25 cellular contexts compared by ENCODE assay signal in genomic region chr1:30404341-30404740, GRCh38.
DNase-seq lines count a peak whose midpoint lies in the region; ATAC-seq, FAIRE-seq and TF ChIP-seq lines count a peak whose summit lies in the region.
"Had no signal": no experiment of that assay in that cellular context is flagged by ENCODE, and none has a peak within 500 bp of the region (broad histone marks: within the 10 kb centered on the region; RNA-seq: fewer than 3 reads in every experiment).

No MANE protein-coding gene starts in this region.

- no peak overlapping the region for H2BK20ac ChIP-seq in H1 (ENCODE audit: low read length)

- no peaks in the 10 kb centered on the region for H3K9me3 ChIP-seq in H1 (ENCODE audit: insufficient read depth in 2 of 2, low read depth in 1 of 2, low read length in 1 of 2)
- H3K9me3 ChIP-seq in aorta (ENCODE audit: control insufficient read depth, low read length) = no peaks in the 10 kb centered on the region

- no peak overlapping the region for H2BK120ac ChIP-seq in H1 (replicated peaks; ENCODE audit: low read depth, low read length)

- H3K79me2 ChIP-seq in H1 (ENCODE audit: control insufficient read depth in 1 of 2, insufficient read depth in 2 of 2, low read length in 2 of 2) = no peaks in the 10 kb centered on the region

- H2AK5ac ChIP-seq in H1 (ENCODE audit: low read depth, low read length) = no peak overlapping the region

- H3K23me2 ChIP-seq in H1 (ENCODE audit: low read depth, low read length) = no peaks in the 10 kb centered on the region

- H3K36me3 ChIP-seq in H1 (ENCODE audit: control insufficient read depth in 2 of 4, insufficient read depth in 4 of 4, low read length in 3 of 4) (no peaks in the 10 kb centered on the region), aorta (ENCODE audit: control insufficient read depth in 1 of 2, insufficient read depth in 2 of 2, low read length in 1 of 2) (no peaks in the 10 kb centered on the region)

- H3K56ac ChIP-seq in H1 (replicated peaks; ENCODE audit: insufficient read length, low read depth, low read length) = no peak overlapping the region

- 0 out of 2 replicates have a peak overlapping the region, but pooled peaks have one; percentile 11 for H4K8ac ChIP-seq in H1 (ENCODE audit: extremely low read depth, insufficient read depth, low read length)

- 0 out of 7 replicates have a peak, but pooled peaks cover 0 to 2% (median 0%) of the 10 kb centered on the region in 4 experiments for H3K4me1 ChIP-seq in H1 (replicated peaks in 1 of 4; ENCODE audit: control insufficient read depth in 3 of 4, insufficient read depth in 4 of 4, low read length in 3 of 4)
- H3K4me1 ChIP-seq in aorta (ENCODE audit: control insufficient read depth in 1 of 2, insufficient read depth in 2 of 2, low read length in 2 of 2) = no peaks in the 10 kb centered on the region

- H3K9me3 Mint-ChIP-seq in natural killer cell treated with Interleukin-12 subunit alpha and Interleukin-12 subunit beta and Interleukin-15 and Interleukin-18, amount 100 ng/mL, for 72 hours = no peaks in the 10 kb centered on the region
- H3K9me3 Mint-ChIP-seq in natural killer cell = no peaks in the 10 kb centered on the region
- H3K9me3 Mint-ChIP-seq: CD8-positive, alpha-beta memory T cell had no signal

- no peak overlapping the region for H2BK12ac ChIP-seq in H1 (ENCODE audit: low read depth, low read length)

- no peak for TF ChIP-seq CTCF in natural killer cell (IDR thresholded peaks at IDR 0.05)
- no peak for TF ChIP-seq CTCF in H1 (IDR thresholded peaks at IDR 0.05; ENCODE audit: control extremely low read depth in 1 of 3, insufficient read depth in 1 of 3, low read depth in 1 of 3, low read length in 3 of 3)

- no peak for FAIRE-seq in H1 (lab: Jason Lieb, UNC)
- FAIRE-seq: GM12892, H54, RCC 7860 had no signal

- no peak overlapping the region for H3K4ac ChIP-seq in H1 (replicated peaks; ENCODE audit: insufficient read length, low read depth, low read length)

- no peak overlapping the region for H3K27ac ChIP-seq in H1 (ENCODE audit: low read depth, low read length)
- no peak overlapping the region for H3K27ac ChIP-seq in aorta (ENCODE audit: low read depth in 1 of 2, low read length in 2 of 2)
- H3K27ac ChIP-seq: KMS-11 had no signal

- TF ChIP-seq RAD21 in H1 (IDR thresholded peaks at IDR 0.05 in 1 of 2, conservative IDR thresholded peaks at IDR 0.05 in 1 of 2; ENCODE audit: low read depth in 2 of 2, low read length in 2 of 2) = no peak

- 85% methylated on average over 8 of the region's 8 CpGs; no CpG with 5 or more reads in 1 of the 2 experiments for WGBS in H1 (ENCODE audit: extremely low coverage in 1 of 2, insufficient coverage in 1 of 2, insufficient read length in 1 of 2, insufficient replicate concordance in 2 of 2, low coverage in 1 of 2, low lambda C conversion rate in 2 of 2, missing lambda C conversion rate in 1 of 2), 2 experiments
- 71 to 74% methylated on average over 8 of the region's 8 CpGs for WGBS in aorta, 2 donors

- H3K27me3 Mint-ChIP-seq in natural killer cell treated with Interleukin-12 subunit alpha and Interleukin-12 subunit beta and Interleukin-15 and Interleukin-18, amount 100 ng/mL, for 72 hours = peaks cover 3 to 14% of the 10 kb centered on the region in 2 donors
- H3K27me3 Mint-ChIP-seq in natural killer cell (ENCODE audit: low read depth in 2 of 2) = peaks cover 0 to 8% of the 10 kb centered on the region in 2 donors

- intact Hi-C loops in natural killer cell (cut with micrococcal nuclease) = no loop called here
- intact Hi-C loops in posterior vena cava (cut with DNase I) = no loop called here
- intact Hi-C loops in aorta (cut with DNase I) = no loop called here

- no peak overlapping the region for H3K9ac ChIP-seq in H1 (replicated peaks in 1 of 4; ENCODE audit: extremely low read depth in 1 of 4, low read depth in 3 of 4, low read length in 3 of 4)
- H3K9ac ChIP-seq: KMS-11 had no signal

- ATAC-seq in natural killer cell treated with Interleukin-12 subunit alpha and Interleukin-12 subunit beta and Interleukin-15 and Interleukin-18, amount 100 ng/mL, for 72 hours = no peak
- ATAC-seq in natural killer cell (no peak), aorta (ENCODE audit: low FRiP score) (no peak), GM19023 (IDR thresholded peaks at IDR 0.05; ENCODE audit: unreplicated experiment) (no peak), GM21526 (IDR thresholded peaks at IDR 0.05; ENCODE audit: low FRiP score, unreplicated experiment) (no peak)

- no peaks in the 10 kb centered on the region for H3K79me1 ChIP-seq in H1 (ENCODE audit: low read depth, low read length)

- no peaks in the 10 kb centered on the region for H3K36me3 Mint-ChIP-seq in natural killer cell treated with Interleukin-12 subunit alpha and Interleukin-12 subunit beta and Interleukin-15 and Interleukin-18, amount 100 ng/mL, for 72 hours
- H3K36me3 Mint-ChIP-seq in natural killer cell = no peaks in the 10 kb centered on the region
- H3K36me3 Mint-ChIP-seq: CD8-positive, alpha-beta memory T cell had no signal

- no peak for TF ChIP-seq EP300 in H1 (IDR thresholded peaks at IDR 0.05; ENCODE audit: borderline replicate concordance in 1 of 2, low read depth in 2 of 2, low read length in 2 of 2)

- H3K4me2 ChIP-seq in H1 (ENCODE audit: insufficient read depth in 1 of 2, low read depth in 2 of 2, low read length in 2 of 2) = no peak overlapping the region
- H3K4me2 ChIP-seq: KMS-11 had no signal

- no peak overlapping the region for H3K27ac Mint-ChIP-seq in natural killer cell treated with Interleukin-12 subunit alpha and Interleukin-12 subunit beta and Interleukin-15 and Interleukin-18, amount 100 ng/mL, for 72 hours
- H3K27ac Mint-ChIP-seq in natural killer cell = no peak overlapping the region
- H3K27ac Mint-ChIP-seq: CD8-positive, alpha-beta memory T cell had no signal

- no peak overlapping the region for H3K14ac ChIP-seq in H1 (ENCODE audit: insufficient read length)

- H2AFZ ChIP-seq in H1 (ENCODE audit: low read length) = peak overlapping the region; percentile 44; the same call in 1 of the 2 replicates

- H3K4me3 Mint-ChIP-seq in natural killer cell treated with Interleukin-12 subunit alpha and Interleukin-12 subunit beta and Interleukin-15 and Interleukin-18, amount 100 ng/mL, for 72 hours = no peak overlapping the region
- no peak overlapping the region for H3K4me3 Mint-ChIP-seq in natural killer cell
- H3K4me3 Mint-ChIP-seq: CD8-positive, alpha-beta memory T cell had no signal

- DNase-seq in natural killer cell treated with Interleukin-12 subunit alpha and Interleukin-12 subunit beta and Interleukin-15 and Interleukin-18, amount 100 ng/mL, for 72 hours (ENCODE audit: low spot score) = peak; percentile 48
- DNase-seq in natural killer cell = no peak
- no peak for DNase-seq in H1 (ENCODE audit: low read depth in 1 of 2, low spot score in 2 of 2)
- DNase-seq in posterior vena cava (ENCODE audit: low spot score) = peak; percentile 72
- DNase-seq in aorta = peak; percentile 6 to 37
- DNase-seq in NCI-H2196 treated with DMSO at 0.1 percent for 48 hours (lab: John Stamatoyannopoulos, UW; ENCODE audit: unreplicated experiment) = no peak
- DNase-seq: ACHN; C1 segment of cervical spinal cord; Calu3; CD8-positive, alpha-beta memory T cell; DMS153; IMR-90; NCI-H1105; NCI-H146; NCI-H2081 treated with DMSO at 0.1 percent for 48 hours; NCI-H2171 treated with DMSO at 0.1 percent for 48 hours; NCI-H446; NCI-H526; Right ventricle myocardium superior had no signal

- H3K27me3 ChIP-seq in H1 (replicated peaks in 1 of 4; ENCODE audit: control insufficient read depth in 3 of 4, extremely low read depth in 1 of 4, insufficient read depth in 3 of 4, low read length in 3 of 4) (no peaks in the 10 kb centered on the region), aorta (ENCODE audit: control insufficient read depth in 1 of 2, insufficient read depth in 2 of 2, low read length in 1 of 2) (no peaks in the 10 kb centered on the region)

- H2BK5ac ChIP-seq in H1 (ENCODE audit: low read depth, low read length) = no peak overlapping the region

- H4K91ac ChIP-seq in H1 (replicated peaks; ENCODE audit: insufficient read length, low read length) = no peak overlapping the region

- no peaks in the 10 kb centered on the region for H4K20me1 ChIP-seq in H1 (replicated peaks in 1 of 2; ENCODE audit: control insufficient read depth in 1 of 2, insufficient read depth in 2 of 2, low read length in 2 of 2)

- no peak overlapping the region for H3K23ac ChIP-seq in H1 (ENCODE audit: insufficient read length)

- H3K4me3 ChIP-seq in H1 (ENCODE audit: extremely low read depth in 1 of 4, insufficient read depth in 2 of 4, low read depth in 3 of 4, low read length in 4 of 4) = no peak overlapping the region
- no peak overlapping the region for H3K4me3 ChIP-seq in aorta (ENCODE audit: low read length in 2 of 2)

- TF ChIP-seq POLR2A in H1 (IDR thresholded peaks at IDR 0.05; ENCODE audit: control extremely low read depth in 1 of 2, low read depth in 2 of 2, low read length in 2 of 2) = no peak

- CTCF ChIA-PET in H1 (lab: Charles Lee; ENCODE audit: partially characterized antibody) = interaction anchor here (0.6 kb wide), 1 partner anchor 70 kb away, joined by 3 read pairs; no protein-coding TSS in a partner anchor

- H3K4me1 Mint-ChIP-seq in natural killer cell treated with Interleukin-12 subunit alpha and Interleukin-12 subunit beta and Interleukin-15 and Interleukin-18, amount 100 ng/mL, for 72 hours (ENCODE audit: low read depth in 2 of 2) = no peaks in the 10 kb centered on the region
- H3K4me1 Mint-ChIP-seq in natural killer cell = no peaks in the 10 kb centered on the region
- H3K4me1 Mint-ChIP-seq: CD8-positive, alpha-beta memory T cell had no signal

- no peak overlapping the region for H3K18ac ChIP-seq in H1 (ENCODE audit: extremely low read depth, low read length)

- POLR2A ChIA-PET in H1 (lab: Charles Lee; ENCODE audit: partially characterized antibody) = interaction anchor here (0.6 kb wide), 1 partner anchor 26 kb away, joined by 3 read pairs; no protein-coding TSS in a partner anchor

- no peak overlapping the region for H4K5ac ChIP-seq in H1 (ENCODE audit: insufficient read length, low read depth, low read length)

- no peak overlapping the region for H2BK15ac ChIP-seq in H1 (ENCODE audit: low read length)

TF ChIP-seq in H1, 55 proteins besides CTCF, POLR2A, EP300 and RAD21:
- no peak for TF ChIP-seq ATF2 (IDR thresholded peaks at IDR 0.05; ENCODE audit: low read length)
- TF ChIP-seq NANOG (IDR thresholded peaks at IDR 0.05; ENCODE audit: insufficient read depth, low read depth, low read length, poor library complexity, severe bottlenecking) = no peak
- TF ChIP-seq EZH2 (IDR thresholded peaks at IDR 0.05; ENCODE audit: low read depth, low read length, severe bottlenecking) = no peak

Comparison
In these comparisons a context has a peak if more than half of its experiments do, and no peak if none do; other contexts are left out.
1. DNase-seq: peak in natural killer cell treated with Interleukin-12 subunit alpha and Interleukin-12 subunit beta and Interleukin-15 and Interleukin-18, amount 100 ng/mL, for 72 hours (single experiment), posterior vena cava (single experiment) and aorta (2 of 2); none in natural killer cell (single experiment), H1 (0 of 2) and NCI-H2196 treated with DMSO at 0.1 percent for 48 hours (single experiment).